28 cellular contexts compared by ENCODE assay signal in genomic region chr20:31808481-31808880, GRCh38. TPM values are rescaled to one million over a fixed set of nuclear protein-coding genes. Genes with fewer than 3 reads are reported as not detected.
"Had no signal": no experiment of that assay in that cellular context is flagged by ENCODE, and none has a peak within 500 bp of the region (broad histone marks: within the 10 kb centered on the region; RNA-seq: fewer than 3 reads in every experiment).

No MANE protein-coding gene starts in this region.

- DNase-seq: activated CD4-positive, alpha-beta T cell treated with anti-CD3 and anti-CD28 coated beads, Interleukin-2, amount 50 U/mL, for 4 hours; activated CD8-positive, alpha-beta memory T cell treated with anti-CD3 and anti-CD28 coated beads, Interleukin-2, amount 50 U/mL, for 48 hours; activated naive CD4-positive, alpha-beta T cell; activated T-cell treated with anti-CD3 and anti-CD28 coated beads, Interleukin-2, amount 50 U/mL, for 4 hours; adrenal gland; cortex of kidney; foreskin keratinocyte; hippocampal formation; left cardiac atrium; mucosa of descending colon; nucleus accumbens; retina; sigmoid colon; stimulated activated CD4-positive, alpha-beta T cell treated with anti-CD3 and anti-CD28 coated beads, Interleukin-4, amount 100 ng/mL, for 24 hours; stimulated activated naive CD4-positive, alpha-beta T cell treated with Interleukin-2 at 50 U/mL for 16 hours; T-helper 9 cell; upper lobe of right lung had no signal

- H3K36me3 ChIP-seq: adrenal gland, ascending aorta, breast epithelium, sigmoid colon, upper lobe of right lung had no signal

- ATAC-seq: activated T-cell treated with anti-CD3 and anti-CD28 coated beads, Interleukin-2, amount 50 U/mL, for 4 hours; foreskin keratinocyte; left cardiac atrium; mucosa of descending colon; upper lobe of right lung; WTC11 had no signal

- H3K4me3 ChIP-seq: adrenal gland, ascending aorta, breast epithelium, mucosa of descending colon, sigmoid colon, upper lobe of right lung had no signal

- FAIRE-seq: endometrium, islet of Langerhans had no signal

- H3K9me3 ChIP-seq: adrenal gland, ascending aorta, breast epithelium, mucosa of descending colon, sigmoid colon, upper lobe of right lung had no signal

- H3K27ac ChIP-seq: adrenal gland, breast epithelium, foreskin keratinocyte, sigmoid colon, upper lobe of right lung had no signal

- H3K4me1 ChIP-seq: breast epithelium, foreskin keratinocyte, upper lobe of right lung had no signal

- H3K27me3 ChIP-seq: adrenal gland, ascending aorta, breast epithelium, foreskin keratinocyte, sigmoid colon, upper lobe of right lung had no signal

RNA-seq across cellular contexts. Expression of gene MYLK2, which starts 10.7 kb away (rescaled TPM):
- total RNA-seq: ascending aorta, breast epithelium, epithelial cell of proximal tubule, upper lobe of right lung had no signal
- polyA plus RNA-seq: fibroblast of lung had no signal

RNA-seq across cellular contexts. Expression of gene FOXS1, which starts 36.9 kb away (rescaled TPM):
- total RNA-seq: activated CD8-positive, alpha-beta memory T cell treated with anti-CD3 and anti-CD28 coated beads for 36 hours; activated T-cell treated with anti-CD3 and anti-CD28 coated beads, Interleukin-2, amount 50 U/mL, for 4 hours; activated T-helper 2 cell treated with anti-CD3 and anti-CD28 coated beads, Interferon-gamma antibody, Interleukin-2, Interleukin-4, amounts not matched to agents 10 μg/mL and 5 μg/mL and 100 μg/mL, durations not matched to agents 14 hours and 24 hours and 36 hours; epithelial cell of proximal tubule; foreskin keratinocyte; sigmoid colon; T-helper 1 cell treated with Interleukin-12 subunit alpha and Interleukin-12 subunit beta and Interleukin-4 antibody, amounts not matched to agents 30 ng/mL and 1 ng/mL, for 36 hours; WTC11 had no signal
- polyA plus RNA-seq: fibroblast of lung, foreskin keratinocyte, neural cell had no signal
